In the genomic region with DNA sequence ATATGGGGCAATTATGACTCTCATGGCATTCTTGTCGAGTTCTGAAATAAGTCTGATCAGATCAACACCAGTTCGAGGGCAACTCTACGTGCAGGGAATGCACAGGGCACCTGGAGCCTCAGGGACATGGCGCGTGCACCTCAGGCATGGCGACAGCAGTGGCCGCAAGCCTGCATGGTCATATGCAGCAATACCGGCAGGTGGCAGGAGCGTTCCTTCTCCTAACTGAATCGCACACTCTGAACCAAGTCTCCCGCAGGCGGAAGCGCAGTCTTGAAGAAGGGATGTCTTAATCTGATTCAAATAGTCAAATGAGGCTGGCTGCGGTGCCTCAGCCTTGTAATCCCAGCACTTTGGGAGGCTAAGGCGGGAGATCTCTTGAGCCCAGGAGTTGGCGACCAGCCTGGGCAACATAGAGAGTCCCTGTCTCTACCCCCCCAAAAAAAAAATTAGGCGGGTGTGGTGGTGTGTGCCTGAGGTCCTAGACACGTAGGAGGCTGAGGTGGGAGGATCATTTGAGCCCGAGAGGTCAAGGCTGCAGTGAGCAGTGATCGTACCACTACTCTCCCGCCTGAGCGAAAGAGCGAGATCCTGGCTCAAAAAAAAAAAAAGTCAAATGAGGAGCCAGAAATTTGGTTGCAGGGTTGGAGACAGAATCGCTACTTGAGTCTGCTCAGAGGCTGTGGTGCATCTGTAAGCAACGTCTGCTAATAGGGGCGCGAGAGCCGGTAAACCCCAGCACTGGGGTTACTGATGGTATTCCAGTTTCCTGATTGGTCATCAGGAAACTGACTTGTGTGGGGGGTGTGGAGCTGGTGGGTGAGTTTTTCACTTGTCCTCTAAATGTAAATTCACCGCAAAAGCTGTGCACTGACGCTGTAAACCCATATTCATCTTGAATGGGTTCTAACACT, we compare ENCODE assay signal across 1 cellular context.
A peak's percentile ranks its signal among the peaks of the same experiment; 100 is the strongest.
TF ChIP-seq lines count a peak whose summit lies in the region.

No MANE protein-coding gene starts in this region.

TF ChIP-seq in A549, 52 proteins besides CTCF, POLR2A, EP300 and RAD21 (continued from another document):
- TF ChIP-seq MYC (IDR thresholded peaks at IDR 0.05; ENCODE audit: borderline replicate concordance, low read length) (0 out of 2 replicates have a peak, but pooled peaks have one; percentile 37), NR3C1 (IDR thresholded peaks at IDR 0.05) (no peak), USF2 (IDR thresholded peaks at IDR 0.05) (no peak), SMC3 (IDR thresholded peaks at IDR 0.05) (peak; percentile 98), EHMT2 (IDR thresholded peaks at IDR 0.05; ENCODE audit: low read depth) (no peak), BCL3 (IDR thresholded peaks at IDR 0.05) (no peak)
- TF ChIP-seq, protein P1, sequence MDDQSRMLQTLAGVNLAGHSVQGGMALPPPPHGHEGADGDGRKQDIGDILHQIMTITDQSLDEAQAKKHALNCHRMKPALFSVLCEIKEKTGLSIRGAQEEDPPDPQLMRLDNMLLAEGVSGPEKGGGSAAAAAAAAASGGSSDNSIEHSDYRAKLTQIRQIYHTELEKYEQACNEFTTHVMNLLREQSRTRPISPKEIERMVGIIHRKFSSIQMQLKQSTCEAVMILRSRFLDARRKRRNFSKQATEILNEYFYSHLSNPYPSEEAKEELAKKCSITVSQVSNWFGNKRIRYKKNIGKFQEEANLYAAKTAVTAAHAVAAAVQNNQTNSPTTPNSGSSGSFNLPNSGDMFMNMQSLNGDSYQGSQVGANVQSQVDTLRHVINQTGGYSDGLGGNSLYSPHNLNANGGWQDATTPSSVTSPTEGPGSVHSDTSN (IDR thresholded peaks at IDR 0.05), result no peak
- TF ChIP-seq, protein P2, sequence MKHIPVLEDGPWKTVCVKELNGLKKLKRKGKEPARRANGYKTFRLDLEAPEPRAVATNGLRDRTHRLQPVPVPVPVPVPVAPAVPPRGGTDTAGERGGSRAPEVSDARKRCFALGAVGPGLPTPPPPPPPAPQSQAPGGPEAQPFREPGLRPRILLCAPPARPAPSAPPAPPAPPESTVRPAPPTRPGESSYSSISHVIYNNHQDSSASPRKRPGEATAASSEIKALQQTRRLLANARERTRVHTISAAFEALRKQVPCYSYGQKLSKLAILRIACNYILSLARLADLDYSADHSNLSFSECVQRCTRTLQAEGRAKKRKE (CRISPR knock-in tag; IDR thresholded peaks at IDR 0.05; ENCODE audit: low read depth), result no peak
